ENCODE assay signal across 14 cellular contexts in the genomic region with DNA sequence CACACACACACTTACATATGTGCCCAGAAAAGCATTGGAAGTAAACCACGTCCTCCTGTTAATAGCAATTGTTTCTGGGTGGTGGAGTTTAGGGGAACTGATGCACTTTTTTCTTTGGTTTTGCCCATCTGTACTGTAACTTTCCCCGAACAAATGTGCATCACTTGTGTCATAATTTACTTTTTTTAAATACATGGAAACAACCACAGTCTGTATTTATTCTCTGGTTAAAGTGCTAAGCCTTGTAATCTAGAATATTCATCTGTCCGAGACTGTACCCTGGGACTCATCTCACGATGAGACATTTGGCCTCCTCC.
DNase-seq lines count a peak whose midpoint lies in the region; ATAC-seq and TF ChIP-seq lines count a peak whose summit lies in the region.
"Had no signal": no experiment of that assay in that cellular context is flagged by ENCODE, and none has a peak within 500 bp of the region (broad histone marks: within the 10 kb centered on the region; RNA-seq: fewer than 3 reads in every experiment).

No MANE protein-coding gene starts in this region.

- no peaks in the 10 kb centered on the region for H3K36me3 Mint-ChIP-seq in HFFc6 (ENCODE audit: low read depth)
- no peaks in the 10 kb centered on the region for H3K36me3 Mint-ChIP-seq in chondrocyte (ENCODE audit: low read depth)
- no peaks in the 10 kb centered on the region for H3K36me3 Mint-ChIP-seq in WTC11
- H3K36me3 Mint-ChIP-seq: stimulated activated naive B cell treated with anti-CD40 and anti-IgM and Interleukin-4, amounts not matched to agents 10 μg/mL and 1 μg/mL and 100 μg/mL, for 72 hours had no signal

- no peaks in the 10 kb centered on the region for H3K9me3 ChIP-seq in osteoblast (ENCODE audit: low read depth, low read length)
- H3K9me3 ChIP-seq: pancreas had no signal

- H3K36me3 ChIP-seq in ACC112 (ENCODE audit: insufficient read depth, low read length): no peaks in the 10 kb centered on the region
- H3K36me3 ChIP-seq in osteoblast (ENCODE audit: insufficient read depth, low read length): no peaks in the 10 kb centered on the region
- H3K36me3 ChIP-seq: pancreas had no signal

- peak overlapping the region; percentile 11 for H3K4me2 ChIP-seq in osteoblast (ENCODE audit: insufficient read depth, low read length)

- H3K27me3 ChIP-seq in ACC112 (ENCODE audit: insufficient read depth, low read length): no peaks in the 10 kb centered on the region
- no peaks in the 10 kb centered on the region for H3K27me3 ChIP-seq in osteoblast (ENCODE audit: insufficient read depth, low read length)
- H3K27me3 ChIP-seq: pancreas had no signal

- no peak for TF ChIP-seq CTCF in HFFc6 (IDR thresholded peaks at IDR 0.05)
- no peak for TF ChIP-seq CTCF in chondrocyte (IDR thresholded peaks at IDR 0.05)
- no peak for TF ChIP-seq CTCF in osteoblast (IDR thresholded peaks at IDR 0.05; ENCODE audit: extremely low read depth, low read depth, low read length)
- no peak for TF ChIP-seq CTCF in foreskin fibroblast (IDR thresholded peaks at IDR 0.05; ENCODE audit: low read depth, low read length)
- no peak for TF ChIP-seq CTCF in WTC11 (IDR thresholded peaks at IDR 0.05)

- no peak for ATAC-seq in WTC11

- H3K27ac ChIP-seq in ACC112 (ENCODE audit: low read depth, low read length) (peak overlapping the region; percentile 92), osteoblast (ENCODE audit: low read depth, low read length) (peak overlapping the region; percentile 97)
- H3K27ac ChIP-seq: C4-2B had no signal

- H2AFZ ChIP-seq in ACC112 (ENCODE audit: low read length, unreplicated experiment) (no peak overlapping the region), osteoblast (ENCODE audit: low read length) (no peak overlapping the region)

- no peaks in the 10 kb centered on the region for H3K9me3 Mint-ChIP-seq in HFFc6
- no peaks in the 10 kb centered on the region for H3K9me3 Mint-ChIP-seq in chondrocyte (ENCODE audit: low read depth)
- peaks cover 13% of the 10 kb centered on the region for H3K9me3 Mint-ChIP-seq in WTC11
- H3K9me3 Mint-ChIP-seq: effector memory CD8-positive, alpha-beta T cell; stimulated activated naive B cell treated with anti-CD40 and anti-IgM and Interleukin-4, amounts not matched to agents 10 μg/mL and 1 μg/mL and 100 μg/mL, for 72 hours had no signal

- H3K4me3 ChIP-seq in ACC112 (ENCODE audit: low read depth, low read length) (no peak overlapping the region), osteoblast (ENCODE audit: insufficient read depth, low read length) (no peak overlapping the region), foreskin fibroblast (ENCODE audit: low read depth in 1 of 2, low read length in 2 of 2) (no peak overlapping the region)
- H3K4me3 ChIP-seq: pancreas had no signal

- no peaks in the 10 kb centered on the region for H4K20me1 ChIP-seq in osteoblast (ENCODE audit: insufficient read depth, low read length)

- CTCF ChIA-PET in WTC11 (lab: Charles Lee): no interaction called here

- POLR2A ChIA-PET in WTC11 (lab: Charles Lee): no interaction called here

- DNase-seq in HFFc6: no peak
- DNase-seq in chondrocyte (ENCODE audit: low spot score): no peak
- DNase-seq in osteoblast (ENCODE audit: insufficient read length, low spot score, missing footprints): no peak
- no peak for DNase-seq in amygdala (lab: John Stamatoyannopoulos, UW)
- no peak for DNase-seq in foreskin fibroblast
- DNase-seq in WTC11 (ENCODE audit: low spot score): no peak
- DNase-seq in stimulated activated CD4-positive, alpha-beta T cell treated with anti-CD3 and anti-CD28 coated beads, Interleukin-15, amount 100 ng/mL, for 24 hours: no peak
- DNase-seq: activated T-cell treated with anti-CD3 and anti-CD28 coated beads for 4 hours; effector memory CD8-positive, alpha-beta T cell; NCI-H2227 treated with DMSO at 0.1 percent for 48 hours; pancreas; stimulated activated naive B cell treated with anti-CD40 and anti-IgM and Interleukin-4, amounts not matched to agents 10 μg/mL and 1 μg/mL and 100 μg/mL, for 72 hours had no signal

- H3K4me1 Mint-ChIP-seq in HFFc6 (ENCODE audit: low read depth) (peaks cover 95% of the 10 kb centered on the region), chondrocyte (ENCODE audit: low read depth) (peaks cover 64% of the 10 kb centered on the region), WTC11 (peaks cover 6% of the 10 kb centered on the region)

- H3K4me1 ChIP-seq in ACC112 (ENCODE audit: control insufficient read depth, insufficient read depth, low read length, unreplicated experiment): peaks cover 87% of the 10 kb centered on the region
- H3K4me1 ChIP-seq in osteoblast (ENCODE audit: insufficient read depth, low read length): peaks cover 85% of the 10 kb centered on the region
- H3K4me1 ChIP-seq: pancreas had no signal

- H3K79me2 ChIP-seq in ACC112 (ENCODE audit: control insufficient read depth, insufficient read depth, low read length, unreplicated experiment) (no peaks in the 10 kb centered on the region), osteoblast (ENCODE audit: insufficient read depth, low read length) (no peaks in the 10 kb centered on the region)

- H3K27ac Mint-ChIP-seq in HFFc6 (peak overlapping the region; percentile 98), chondrocyte (ENCODE audit: unreplicated experiment) (peak overlapping the region; percentile 88), WTC11 (no peak overlapping the region)
- H3K27ac Mint-ChIP-seq: effector memory CD8-positive, alpha-beta T cell had no signal

- no peaks in the 10 kb centered on the region for H3K27me3 Mint-ChIP-seq in HFFc6 (ENCODE audit: insufficient read depth)
- no peaks in the 10 kb centered on the region for H3K27me3 Mint-ChIP-seq in chondrocyte (ENCODE audit: low read depth)
- no peaks in the 10 kb centered on the region for H3K27me3 Mint-ChIP-seq in WTC11 (ENCODE audit: low read depth)

- H3K4me3 Mint-ChIP-seq in HFFc6 (peak overlapping the region; percentile 56; the same call in 1 of the 2 replicates), chondrocyte (ENCODE audit: unreplicated experiment) (no peak overlapping the region), WTC11 (no peak overlapping the region)
- H3K4me3 Mint-ChIP-seq: effector memory CD8-positive, alpha-beta T cell; stimulated activated naive B cell treated with anti-CD40 and anti-IgM and Interleukin-4, amounts not matched to agents 10 μg/mL and 1 μg/mL and 100 μg/mL, for 72 hours had no signal

TF ChIP-seq in WTC11, 78 proteins besides CTCF, POLR2A, EP300 and RAD21:
- TF ChIP-seq SMAD4 (CRISPR knock-in tag; IDR thresholded peaks at IDR 0.05) (no peak), SP1 (CRISPR knock-in tag; conservative IDR thresholded peaks at IDR 0.05) (no peak), ZBTB21 (CRISPR knock-in tag; IDR thresholded peaks at IDR 0.05; ENCODE audit: borderline replicate concordance) (no peak), ZNF396 (CRISPR knock-in tag; IDR thresholded peaks at IDR 0.05; ENCODE audit: borderline replicate concordance) (no peak)
- TF ChIP-seq, protein P1, sequence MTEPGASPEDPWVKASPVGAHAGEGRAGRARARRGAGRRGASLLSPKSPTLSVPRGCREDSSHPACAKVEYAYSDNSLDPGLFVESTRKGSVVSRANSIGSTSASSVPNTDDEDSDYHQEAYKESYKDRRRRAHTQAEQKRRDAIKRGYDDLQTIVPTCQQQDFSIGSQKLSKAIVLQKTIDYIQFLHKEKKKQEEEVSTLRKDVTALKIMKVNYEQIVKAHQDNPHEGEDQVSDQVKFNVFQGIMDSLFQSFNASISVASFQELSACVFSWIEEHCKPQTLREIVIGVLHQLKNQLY (CRISPR knock-in tag; IDR thresholded peaks at IDR 0.05): no peak
